In the genomic region with DNA sequence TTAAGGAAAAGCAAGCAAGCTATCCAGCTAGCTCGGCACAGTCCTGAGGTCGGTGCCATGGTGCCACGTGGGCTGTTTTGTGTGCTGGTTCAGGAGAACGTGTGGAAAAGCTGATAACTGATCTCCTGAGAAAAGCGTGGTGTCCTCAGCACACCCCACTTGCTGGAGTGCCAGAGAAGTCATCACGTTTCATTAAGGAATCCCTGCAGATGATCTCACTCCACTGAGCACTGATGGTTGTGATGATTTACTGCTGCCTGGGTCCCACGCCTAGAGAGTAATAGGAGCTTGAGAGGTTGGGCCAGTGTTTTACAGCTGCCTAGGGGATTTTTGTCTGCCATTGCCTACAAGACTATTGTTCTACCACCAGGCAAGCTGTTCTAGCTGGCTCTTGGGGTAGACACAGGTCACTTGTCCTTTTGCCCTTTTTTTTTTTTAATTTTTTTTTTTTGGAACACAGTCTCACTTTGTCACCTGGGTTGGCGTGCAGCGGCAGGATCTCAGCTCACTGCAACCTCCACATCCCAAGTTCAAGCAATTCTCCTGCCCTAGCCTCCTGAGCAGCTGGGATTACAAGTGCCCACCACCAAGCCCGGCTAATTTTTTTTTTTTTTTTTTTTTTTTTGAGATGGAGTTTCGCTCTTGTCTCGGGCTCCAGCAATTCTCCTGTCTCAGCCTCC, we compare ENCODE assay signal across 12 cellular contexts. TPM values are rescaled to one million over a fixed set of nuclear protein-coding genes. Genes with fewer than 3 reads are reported as not detected.
A peak's percentile ranks its signal among the peaks of the same experiment; 100 is the strongest.
DNase-seq lines count a peak whose midpoint lies in the region; ATAC-seq and TF ChIP-seq lines count a peak whose summit lies in the region.
"Had no signal": no experiment of that assay in that cellular context is flagged by ENCODE, and none has a peak within 500 bp of the region (broad histone marks: within the 10 kb centered on the region; RNA-seq: fewer than 3 reads in every experiment).

No MANE protein-coding gene starts in this region.

- TF ChIP-seq CTCF in right atrium auricular region (IDR thresholded peaks at IDR 0.05) (no peak), MM.1S (IDR thresholded peaks at IDR 0.05; ENCODE audit: low read length) (no peak)

- no peaks in the 10 kb centered on the region for H4K20me1 ChIP-seq in MM.1S (ENCODE audit: insufficient read depth, low read length)

- H3K9me2 ChIP-seq in MM.1S (replicated peaks; ENCODE audit: insufficient read depth, low read length) = no peaks in the 10 kb centered on the region

- H3K27ac ChIP-seq in right atrium auricular region = peak overlapping the region in 1 of 2 donors; percentile 33
- peak overlapping the region; percentile 48 for H3K27ac ChIP-seq in SJCRH30
- no peak overlapping the region for H3K27ac ChIP-seq in MM.1S (ENCODE audit: low read length)
- H3K27ac ChIP-seq: right lobe of liver had no signal

- peaks cover 0 to 52% of the 10 kb centered on the region in 2 donors for H3K4me1 ChIP-seq in right atrium auricular region
- peaks cover 27% of the 10 kb centered on the region for H3K4me1 ChIP-seq in SJCRH30
- H3K4me1 ChIP-seq in MM.1S (ENCODE audit: low read length) = no peaks in the 10 kb centered on the region

- H2AFZ ChIP-seq in MM.1S (ENCODE audit: low read length) = no peak overlapping the region

- no peak for DNase-seq in Right ventricle myocardium inferior (ENCODE audit: missing footprints)
- DNase-seq in right atrium auricular region (ENCODE audit: low spot score) = no peak
- DNase-seq in SJCRH30 = peak; percentile 63 to 81
- DNase-seq in left ventricle myocardium superior = peak; percentile 54
- DNase-seq in MM.1S = no peak
- DNase-seq: activated CD8-positive, alpha-beta memory T cell treated with anti-CD3 and anti-CD28 coated beads, Interleukin-2, amount 10 ng/mL, durations not matched to agents 7 days and 5 days; anterior cingulate cortex; right lobe of liver had no signal

- intact Hi-C loops in Right ventricle myocardium inferior (cut with DNase I) = no loop called here
- intact Hi-C loops in left ventricle myocardium superior (cut with micrococcal nuclease) = no loop called here

- H3K9ac ChIP-seq in MM.1S (ENCODE audit: low read length) = no peak overlapping the region

- H3K79me2 ChIP-seq in MM.1S (ENCODE audit: low read length) = no peaks in the 10 kb centered on the region

- H3K4me2 ChIP-seq in MM.1S (ENCODE audit: low read depth, low read length) = no peak overlapping the region

- no peaks in the 10 kb centered on the region for H3F3A ChIP-seq in MM.1S (ENCODE audit: insufficient read depth, low read length)

- H3K36me3 ChIP-seq in right atrium auricular region (no peaks in the 10 kb centered on the region), SJCRH30 (no peaks in the 10 kb centered on the region), MM.1S (replicated peaks; ENCODE audit: insufficient read depth, low read length) (no peaks in the 10 kb centered on the region)
- H3K36me3 ChIP-seq: right lobe of liver had no signal

- H3K9me3 ChIP-seq in right atrium auricular region (no peaks in the 10 kb centered on the region), SJCRH30 (replicated peaks) (no peaks in the 10 kb centered on the region), MM.1S (replicated peaks; ENCODE audit: insufficient read depth, low read length) (no peaks in the 10 kb centered on the region)
- H3K9me3 ChIP-seq: right lobe of liver had no signal

- ATAC-seq in Right ventricle myocardium inferior (peak; percentile 77), left ventricle myocardium superior (peak; percentile 82), HG03095 (IDR thresholded peaks at IDR 0.05; ENCODE audit: unreplicated experiment) (no peak), GM19455 (IDR thresholded peaks at IDR 0.05; ENCODE audit: unreplicated experiment) (no peak), HG02759 (IDR thresholded peaks at IDR 0.05; ENCODE audit: unreplicated experiment) (no peak)
- ATAC-seq: activated CD8-positive, alpha-beta memory T cell treated with anti-CD3 and anti-CD28 coated beads, Interleukin-2, amount 10 ng/mL, durations not matched to agents 7 days and 5 days; right lobe of liver had no signal

- H3K27me3 ChIP-seq in right atrium auricular region = no peaks in the 10 kb centered on the region
- no peaks in the 10 kb centered on the region for H3K27me3 ChIP-seq in SJCRH30
- no peaks in the 10 kb centered on the region for H3K27me3 ChIP-seq in MM.1S (replicated peaks; ENCODE audit: insufficient read depth, low read length)
- H3K27me3 ChIP-seq: right lobe of liver had no signal

- H3K4me3 ChIP-seq in right atrium auricular region (no peak overlapping the region), SJCRH30 (no peak overlapping the region), MM.1S (ENCODE audit: low read length) (no peak overlapping the region)
- H3K4me3 ChIP-seq: lung, right lobe of liver had no signal

RNA-seq across cellular contexts. Expression of gene EVL, which starts 42.3 kb away (rescaled TPM):
- total RNA-seq in Right ventricle myocardium inferior = 41.8 TPM
- total RNA-seq in right atrium auricular region = 10 to 100 TPM; 41.5 to 42.0 TPM
- total RNA-seq in SJCRH30 (2014; rRNA removed; shearing (Covaris generic)) = 27.1 and 31.5 TPM in 2 replicates
- total RNA-seq in left ventricle myocardium superior = 54.4 TPM

Comparison
In these comparisons a context has a peak if more than half of its experiments do, and no peak if none do; other contexts are left out.
1. DNase-seq: peak in SJCRH30 (2 of 2) and left ventricle myocardium superior (single experiment); none in Right ventricle myocardium inferior (single experiment), right atrium auricular region (single experiment) and MM.1S (single experiment).
2. ATAC-seq: peak in Right ventricle myocardium inferior (single experiment) and left ventricle myocardium superior (single experiment); none in HG03095 (single experiment), GM19455 (single experiment) and HG02759 (single experiment).